Comparison of ENCODE assay signal across 1 cellular context in the genomic region with DNA sequence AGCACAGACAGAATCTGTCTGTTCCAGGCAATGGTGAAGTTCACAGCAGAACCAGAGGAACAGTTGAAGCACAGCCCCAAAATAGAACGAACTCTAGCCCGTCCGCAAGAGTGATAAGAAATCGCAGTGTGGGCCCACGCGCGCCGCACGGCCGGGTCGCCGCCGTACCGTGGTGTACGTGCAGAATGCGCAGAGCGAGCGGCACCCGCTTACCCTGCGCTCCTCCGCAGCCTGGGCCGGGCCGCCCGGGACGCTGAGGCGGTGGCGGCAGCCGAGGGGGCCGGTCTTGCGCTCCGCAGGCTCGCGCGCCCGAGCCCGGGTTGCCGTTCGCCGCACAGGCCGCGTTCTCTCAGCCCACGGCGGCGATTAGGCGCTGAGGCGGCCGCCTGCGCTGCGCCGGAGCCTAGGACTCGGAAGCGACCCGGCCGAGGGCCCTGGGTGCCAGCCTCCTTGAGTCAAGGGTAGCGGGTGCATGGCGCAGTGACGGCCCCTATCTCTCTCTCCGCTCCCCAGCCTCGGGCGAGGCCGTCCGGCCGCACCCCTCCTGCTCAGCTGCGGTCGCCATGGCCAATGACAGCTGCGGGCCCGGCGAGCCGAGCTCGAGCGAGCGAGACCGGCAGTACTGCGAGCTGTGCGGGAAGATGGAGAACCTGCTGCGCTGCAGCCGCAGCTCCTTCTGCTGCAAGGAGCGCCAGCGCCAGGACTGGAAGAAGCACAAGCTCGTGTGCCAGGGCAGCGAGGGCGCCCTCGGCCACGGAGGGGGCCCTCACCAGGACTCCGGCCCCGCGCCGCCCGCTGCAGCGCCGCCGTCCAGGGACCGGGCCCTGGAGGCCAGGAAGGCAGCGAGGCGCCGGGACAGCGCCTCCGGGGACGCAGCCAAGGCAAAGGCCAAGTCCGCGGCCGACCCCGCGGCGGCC.
A peak's percentile ranks its signal among the peaks of the same experiment; 100 is the strongest.
TF ChIP-seq lines count a peak whose summit lies in the region.

No MANE protein-coding gene starts in this region.

TF ChIP-seq in HepG2, 621 proteins besides CTCF, POLR2A, EP300 and RAD21 (continued from another document and continues in another):
- TF ChIP-seq SYNCRIP (IDR thresholded peaks at IDR 0.05; ENCODE audit: insufficient read depth, low read depth, low read length) (no peak), ZNF292 (CRISPR knock-in tag; IDR thresholded peaks at IDR 0.05; ENCODE audit: borderline replicate concordance, low read depth) (0 out of 2 replicates have a peak, but pooled peaks have one; percentile 12), ZNF773 (CRISPR knock-in tag; IDR thresholded peaks at IDR 0.05; ENCODE audit: borderline replicate concordance) (0 out of 2 replicates have a peak, but pooled peaks have one; percentile 40), NR2F6 (IDR thresholded peaks at IDR 0.05) (no peak), NR2F6 (CRISPR knock-in tag; IDR thresholded peaks at IDR 0.05) (no peak), SIX4 (CRISPR knock-in tag; IDR thresholded peaks at IDR 0.05) (no peak), TGIF2 (CRISPR knock-in tag; IDR thresholded peaks at IDR 0.05) (peak; percentile 61; the same call in 1 of the 2 replicates), MAF1 (CRISPR knock-in tag; IDR thresholded peaks at IDR 0.05; ENCODE audit: borderline replicate concordance) (no peak), ZSCAN25 (CRISPR knock-in tag; IDR thresholded peaks at IDR 0.05) (peak; percentile 82), ZNF672 (CRISPR knock-in tag; IDR thresholded peaks at IDR 0.05) (no peak), GABPB1 (CRISPR knock-in tag; IDR thresholded peaks at IDR 0.05) (peak; percentile 72; the same call in 1 of the 2 replicates), TARDBP (CRISPR knock-in tag; IDR thresholded peaks at IDR 0.05) (no peak), ZNF678 (CRISPR knock-in tag; IDR thresholded peaks at IDR 0.05) (0 out of 2 replicates have a peak, but pooled peaks have one; percentile 12), LCORL (IDR thresholded peaks at IDR 0.05) (no peak), LCORL (CRISPR knock-in tag; IDR thresholded peaks at IDR 0.05) (peak; percentile 62; the same call in 1 of the 2 replicates), ZNF878 (CRISPR knock-in tag; IDR thresholded peaks at IDR 0.05) (0 out of 2 replicates have a peak, but pooled peaks have one; percentile 28), ZSCAN20 (CRISPR knock-in tag; IDR thresholded peaks at IDR 0.05; ENCODE audit: borderline replicate concordance) (no peak; the same call in 1 of the 2 replicates), ZNF333 (CRISPR knock-in tag; IDR thresholded peaks at IDR 0.05; ENCODE audit: borderline replicate concordance) (peak; percentile 17; the same call in 1 of the 2 replicates), SAP130 (CRISPR knock-in tag; IDR thresholded peaks at IDR 0.05; ENCODE audit: low read depth) (peak; percentile 81), MEIS1 (CRISPR knock-in tag; IDR thresholded peaks at IDR 0.05; ENCODE audit: borderline replicate concordance) (no peak), ZNF879 (CRISPR knock-in tag; IDR thresholded peaks at IDR 0.05) (no peak)
- TF ChIP-seq, protein P1, sequence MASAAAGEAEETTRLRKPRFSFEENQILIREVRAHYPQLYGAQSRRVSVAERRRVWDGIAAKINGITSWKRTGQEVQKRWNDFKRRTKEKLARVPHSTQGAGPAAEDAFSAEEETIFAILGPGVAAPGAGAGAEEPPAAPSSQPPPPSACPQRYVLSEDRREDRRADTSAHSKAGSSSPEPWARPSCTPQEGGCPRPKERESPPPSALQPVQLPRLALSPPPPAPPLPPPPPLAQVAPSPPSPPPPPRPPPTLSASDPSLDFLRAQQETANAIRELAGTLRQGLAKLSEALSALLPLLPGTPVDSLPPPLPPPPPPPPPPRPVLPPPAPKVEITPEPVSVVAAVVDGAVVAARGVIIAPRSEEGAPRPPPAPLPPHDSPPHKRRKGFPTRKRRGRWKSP (CRISPR knock-in tag; IDR thresholded peaks at IDR 0.05): peak; percentile 67; the same call in 1 of the 2 replicates
- TF ChIP-seq, protein P2, sequence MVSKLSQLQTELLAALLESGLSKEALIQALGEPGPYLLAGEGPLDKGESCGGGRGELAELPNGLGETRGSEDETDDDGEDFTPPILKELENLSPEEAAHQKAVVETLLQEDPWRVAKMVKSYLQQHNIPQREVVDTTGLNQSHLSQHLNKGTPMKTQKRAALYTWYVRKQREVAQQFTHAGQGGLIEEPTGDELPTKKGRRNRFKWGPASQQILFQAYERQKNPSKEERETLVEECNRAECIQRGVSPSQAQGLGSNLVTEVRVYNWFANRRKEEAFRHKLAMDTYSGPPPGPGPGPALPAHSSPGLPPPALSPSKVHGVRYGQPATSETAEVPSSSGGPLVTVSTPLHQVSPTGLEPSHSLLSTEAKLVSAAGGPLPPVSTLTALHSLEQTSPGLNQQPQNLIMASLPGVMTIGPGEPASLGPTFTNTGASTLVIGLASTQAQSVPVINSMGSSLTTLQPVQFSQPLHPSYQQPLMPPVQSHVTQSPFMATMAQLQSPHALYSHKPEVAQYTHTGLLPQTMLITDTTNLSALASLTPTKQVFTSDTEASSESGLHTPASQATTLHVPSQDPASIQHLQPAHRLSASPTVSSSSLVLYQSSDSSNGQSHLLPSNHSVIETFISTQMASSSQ (IDR thresholded peaks at IDR 0.05; ENCODE audit: low read depth): no peak
- TF ChIP-seq, protein P2 (CRISPR knock-in tag; IDR thresholded peaks at IDR 0.05; ENCODE audit: borderline replicate concordance): 0 out of 2 replicates have a peak, but pooled peaks have one; percentile 31
- TF ChIP-seq, protein P3, sequence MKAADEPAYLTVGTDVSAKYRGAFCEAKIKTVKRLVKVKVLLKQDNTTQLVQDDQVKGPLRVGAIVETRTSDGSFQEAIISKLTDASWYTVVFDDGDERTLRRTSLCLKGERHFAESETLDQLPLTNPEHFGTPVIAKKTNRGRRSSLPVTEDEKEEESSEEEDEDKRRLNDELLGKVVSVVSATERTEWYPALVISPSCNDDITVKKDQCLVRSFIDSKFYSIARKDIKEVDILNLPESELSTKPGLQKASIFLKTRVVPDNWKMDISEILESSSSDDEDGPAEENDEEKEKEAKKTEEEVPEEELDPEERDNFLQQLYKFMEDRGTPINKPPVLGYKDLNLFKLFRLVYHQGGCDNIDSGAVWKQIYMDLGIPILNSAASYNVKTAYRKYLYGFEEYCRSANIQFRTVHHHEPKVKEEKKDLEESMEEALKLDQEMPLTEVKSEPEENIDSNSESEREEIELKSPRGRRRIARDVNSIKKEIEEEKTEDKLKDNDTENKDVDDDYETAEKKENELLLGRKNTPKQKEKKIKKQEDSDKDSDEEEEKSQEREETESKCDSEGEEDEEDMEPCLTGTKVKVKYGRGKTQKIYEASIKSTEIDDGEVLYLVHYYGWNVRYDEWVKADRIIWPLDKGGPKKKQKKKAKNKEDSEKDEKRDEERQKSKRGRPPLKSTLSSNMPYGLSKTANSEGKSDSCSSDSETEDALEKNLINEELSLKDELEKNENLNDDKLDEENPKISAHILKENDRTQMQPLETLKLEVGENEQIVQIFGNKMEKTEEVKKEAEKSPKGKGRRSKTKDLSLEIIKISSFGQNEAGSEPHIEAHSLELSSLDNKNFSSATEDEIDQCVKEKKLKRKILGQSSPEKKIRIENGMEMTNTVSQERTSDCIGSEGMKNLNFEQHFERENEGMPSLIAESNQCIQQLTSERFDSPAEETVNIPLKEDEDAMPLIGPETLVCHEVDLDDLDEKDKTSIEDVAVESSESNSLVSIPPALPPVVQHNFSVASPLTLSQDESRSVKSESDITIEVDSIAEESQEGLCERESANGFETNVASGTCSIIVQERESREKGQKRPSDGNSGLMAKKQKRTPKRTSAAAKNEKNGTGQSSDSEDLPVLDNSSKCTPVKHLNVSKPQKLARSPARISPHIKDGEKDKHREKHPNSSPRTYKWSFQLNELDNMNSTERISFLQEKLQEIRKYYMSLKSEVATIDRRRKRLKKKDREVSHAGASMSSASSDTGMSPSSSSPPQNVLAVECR (CRISPR knock-in tag; IDR thresholded peaks at IDR 0.05; ENCODE audit: borderline replicate concordance): peak; percentile 80
- TF ChIP-seq, protein P4, sequence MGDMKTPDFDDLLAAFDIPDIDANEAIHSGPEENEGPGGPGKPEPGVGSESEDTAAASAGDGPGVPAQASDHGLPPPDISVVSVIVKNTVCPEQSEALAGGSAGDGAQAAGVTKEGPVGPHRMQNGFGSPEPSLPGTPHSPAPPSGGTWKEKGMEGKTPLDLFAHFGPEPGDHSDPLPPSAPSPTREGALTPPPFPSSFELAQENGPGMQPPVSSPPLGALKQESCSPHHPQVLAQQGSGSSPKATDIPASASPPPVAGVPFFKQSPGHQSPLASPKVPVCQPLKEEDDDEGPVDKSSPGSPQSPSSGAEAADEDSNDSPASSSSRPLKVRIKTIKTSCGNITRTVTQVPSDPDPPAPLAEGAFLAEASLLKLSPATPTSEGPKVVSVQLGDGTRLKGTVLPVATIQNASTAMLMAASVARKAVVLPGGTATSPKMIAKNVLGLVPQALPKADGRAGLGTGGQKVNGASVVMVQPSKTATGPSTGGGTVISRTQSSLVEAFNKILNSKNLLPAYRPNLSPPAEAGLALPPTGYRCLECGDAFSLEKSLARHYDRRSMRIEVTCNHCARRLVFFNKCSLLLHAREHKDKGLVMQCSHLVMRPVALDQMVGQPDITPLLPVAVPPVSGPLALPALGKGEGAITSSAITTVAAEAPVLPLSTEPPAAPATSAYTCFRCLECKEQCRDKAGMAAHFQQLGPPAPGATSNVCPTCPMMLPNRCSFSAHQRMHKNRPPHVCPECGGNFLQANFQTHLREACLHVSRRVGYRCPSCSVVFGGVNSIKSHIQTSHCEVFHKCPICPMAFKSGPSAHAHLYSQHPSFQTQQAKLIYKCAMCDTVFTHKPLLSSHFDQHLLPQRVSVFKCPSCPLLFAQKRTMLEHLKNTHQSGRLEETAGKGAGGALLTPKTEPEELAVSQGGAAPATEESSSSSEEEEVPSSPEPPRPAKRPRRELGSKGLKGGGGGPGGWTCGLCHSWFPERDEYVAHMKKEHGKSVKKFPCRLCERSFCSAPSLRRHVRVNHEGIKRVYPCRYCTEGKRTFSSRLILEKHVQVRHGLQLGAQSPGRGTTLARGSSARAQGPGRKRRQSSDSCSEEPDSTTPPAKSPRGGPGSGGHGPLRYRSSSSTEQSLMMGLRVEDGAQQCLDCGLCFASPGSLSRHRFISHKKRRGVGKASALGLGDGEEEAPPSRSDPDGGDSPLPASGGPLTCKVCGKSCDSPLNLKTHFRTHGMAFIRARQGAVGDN (CRISPR knock-in tag; IDR thresholded peaks at IDR 0.05): peak; percentile 81
- TF ChIP-seq, protein P5, sequence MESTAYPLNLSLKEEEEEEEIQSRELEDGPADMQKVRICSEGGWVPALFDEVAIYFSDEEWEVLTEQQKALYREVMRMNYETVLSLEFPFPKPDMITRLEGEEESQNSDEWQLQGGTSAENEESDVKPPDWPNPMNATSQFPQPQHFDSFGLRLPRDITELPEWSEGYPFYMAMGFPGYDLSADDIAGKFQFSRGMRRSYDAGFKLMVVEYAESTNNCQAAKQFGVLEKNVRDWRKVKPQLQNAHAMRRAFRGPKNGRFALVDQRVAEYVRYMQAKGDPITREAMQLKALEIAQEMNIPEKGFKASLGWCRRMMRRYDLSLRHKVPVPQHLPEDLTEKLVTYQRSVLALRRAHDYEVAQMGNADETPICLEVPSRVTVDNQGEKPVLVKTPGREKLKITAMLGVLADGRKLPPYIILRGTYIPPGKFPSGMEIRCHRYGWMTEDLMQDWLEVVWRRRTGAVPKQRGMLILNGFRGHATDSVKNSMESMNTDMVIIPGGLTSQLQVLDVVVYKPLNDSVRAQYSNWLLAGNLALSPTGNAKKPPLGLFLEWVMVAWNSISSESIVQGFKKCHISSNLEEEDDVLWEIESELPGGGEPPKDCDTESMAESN (CRISPR knock-in tag; conservative IDR thresholded peaks at IDR 0.05): 0 out of 2 replicates have a peak, but pooled peaks have one; percentile 55
- TF ChIP-seq, protein P6, sequence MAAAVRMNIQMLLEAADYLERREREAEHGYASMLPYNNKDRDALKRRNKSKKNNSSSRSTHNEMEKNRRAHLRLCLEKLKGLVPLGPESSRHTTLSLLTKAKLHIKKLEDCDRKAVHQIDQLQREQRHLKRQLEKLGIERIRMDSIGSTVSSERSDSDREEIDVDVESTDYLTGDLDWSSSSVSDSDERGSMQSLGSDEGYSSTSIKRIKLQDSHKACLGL (CRISPR knock-in tag; IDR thresholded peaks at IDR 0.05): peak; percentile 63; the same call in 1 of the 2 replicates
- TF ChIP-seq, protein P7, sequence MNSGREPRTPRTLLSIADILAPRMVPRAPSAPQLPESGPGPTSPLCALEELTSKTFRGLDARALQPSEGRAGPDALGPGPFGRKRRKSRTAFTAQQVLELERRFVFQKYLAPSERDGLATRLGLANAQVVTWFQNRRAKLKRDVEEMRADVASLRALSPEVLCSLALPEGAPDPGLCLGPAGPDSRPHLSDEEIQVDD (CRISPR knock-in tag; IDR thresholded peaks at IDR 0.05; ENCODE audit: borderline replicate concordance): 0 out of 2 replicates have a peak, but pooled peaks have one; percentile 20
- TF ChIP-seq, protein P8, sequence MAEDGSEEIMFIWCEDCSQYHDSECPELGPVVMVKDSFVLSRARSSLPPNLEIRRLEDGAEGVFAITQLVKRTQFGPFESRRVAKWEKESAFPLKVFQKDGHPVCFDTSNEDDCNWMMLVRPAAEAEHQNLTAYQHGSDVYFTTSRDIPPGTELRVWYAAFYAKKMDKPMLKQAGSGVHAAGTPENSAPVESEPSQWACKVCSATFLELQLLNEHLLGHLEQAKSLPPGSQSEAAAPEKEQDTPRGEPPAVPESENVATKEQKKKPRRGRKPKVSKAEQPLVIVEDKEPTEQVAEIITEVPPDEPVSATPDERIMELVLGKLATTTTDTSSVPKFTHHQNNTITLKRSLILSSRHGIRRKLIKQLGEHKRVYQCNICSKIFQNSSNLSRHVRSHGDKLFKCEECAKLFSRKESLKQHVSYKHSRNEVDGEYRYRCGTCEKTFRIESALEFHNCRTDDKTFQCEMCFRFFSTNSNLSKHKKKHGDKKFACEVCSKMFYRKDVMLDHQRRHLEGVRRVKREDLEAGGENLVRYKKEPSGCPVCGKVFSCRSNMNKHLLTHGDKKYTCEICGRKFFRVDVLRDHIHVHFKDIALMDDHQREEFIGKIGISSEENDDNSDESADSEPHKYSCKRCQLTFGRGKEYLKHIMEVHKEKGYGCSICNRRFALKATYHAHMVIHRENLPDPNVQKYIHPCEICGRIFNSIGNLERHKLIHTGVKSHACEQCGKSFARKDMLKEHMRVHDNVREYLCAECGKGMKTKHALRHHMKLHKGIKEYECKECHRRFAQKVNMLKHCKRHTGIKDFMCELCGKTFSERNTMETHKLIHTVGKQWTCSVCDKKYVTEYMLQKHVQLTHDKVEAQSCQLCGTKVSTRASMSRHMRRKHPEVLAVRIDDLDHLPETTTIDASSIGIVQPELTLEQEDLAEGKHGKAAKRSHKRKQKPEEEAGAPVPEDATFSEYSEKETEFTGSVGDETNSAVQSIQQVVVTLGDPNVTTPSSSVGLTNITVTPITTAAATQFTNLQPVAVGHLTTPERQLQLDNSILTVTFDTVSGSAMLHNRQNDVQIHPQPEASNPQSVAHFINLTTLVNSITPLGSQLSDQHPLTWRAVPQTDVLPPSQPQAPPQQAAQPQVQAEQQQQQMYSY (CRISPR knock-in tag; IDR thresholded peaks at IDR 0.05): peak; percentile 30; the same call in 1 of the 2 replicates
